In genomic region chr20:5973172-5973571, GRCh38 we compare ENCODE assay signal across 20 cellular contexts. TPM values are rescaled to one million over a fixed set of nuclear protein-coding genes. Genes with fewer than 3 reads are reported as not detected.
DNase-seq lines count a peak whose midpoint lies in the region; ATAC-seq, FAIRE-seq and TF ChIP-seq lines count a peak whose summit lies in the region.
"Had no signal": no experiment of that assay in that cellular context is flagged by ENCODE, and none has a peak within 500 bp of the region (broad histone marks: within the 10 kb centered on the region; RNA-seq: fewer than 3 reads in every experiment).

No MANE protein-coding gene starts in this region.

- H3K36me3 Mint-ChIP-seq in endodermal cell (ENCODE audit: low read depth) = peaks cover 64% of the 10 kb centered on the region

- H3K9ac ChIP-seq in liver (ENCODE audit: low read depth in 1 of 2, low read length in 2 of 2) (no peak overlapping the region), HepG2 (ENCODE audit: insufficient read depth, low read depth, low read length) (no peak overlapping the region), endodermal cell (ENCODE audit: extremely low read depth, low read length, poor library complexity, severe bottlenecking) (no peak overlapping the region)
- H3K9ac ChIP-seq: neural progenitor cell had no signal

- H3K27ac ChIP-seq in liver (ENCODE audit: low read depth in 1 of 2, low read length in 2 of 2) = no peak overlapping the region
- H3K27ac ChIP-seq in HepG2 (ENCODE audit: extremely low read length, insufficient read depth, low read length) = no peak overlapping the region
- no peak overlapping the region for H3K27ac ChIP-seq in endodermal cell (ENCODE audit: low read depth, low read length)
- H3K27ac ChIP-seq: neural progenitor cell, sigmoid colon, tibial nerve had no signal

- TF ChIP-seq EP300 in HepG2 (IDR thresholded peaks at IDR 0.05; ENCODE audit: low read depth in 2 of 2, low read length in 2 of 2) = no peak
- TF ChIP-seq EP300 in HepG2 (CRISPR knock-in tag; IDR thresholded peaks at IDR 0.05; ENCODE audit: borderline replicate concordance) = no peak

- no peak for FAIRE-seq in HepG2 (lab: Jason Lieb, UNC)
- FAIRE-seq: GM12891 had no signal

- H4K20me1 ChIP-seq in HepG2 (ENCODE audit: insufficient read depth, low read length) = no peaks in the 10 kb centered on the region

- no peaks in the 10 kb centered on the region for H3K9me3 Mint-ChIP-seq in endodermal cell
- H3K9me3 Mint-ChIP-seq: CD8-positive, alpha-beta T cell; H9; memory B cell; neural progenitor cell; stimulated activated effector memory CD8-positive, alpha-beta T cell treated with anti-CD3 and anti-CD28 coated beads, Interleukin-12 subunit alpha, Interleukin-12 subunit beta, amount 100 ng/mL, for 72 hours had no signal

- no peaks in the 10 kb centered on the region for H3K79me2 ChIP-seq in HepG2 (ENCODE audit: insufficient read depth, low read length)

- in situ Hi-C loops in HepG2 (cut with HindIII; ENCODE audit: extremely low pct_ligation_motif_present, low pct_unique_long_range_greater_than_20kb) (no loop called here), GM13976 (cut with MboI; ENCODE audit: low sequenced_read_pairs, unreplicated experiment) (no loop called here)

- no peak overlapping the region for H3K27ac Mint-ChIP-seq in endodermal cell
- H3K27ac Mint-ChIP-seq: activated CD8-positive, alpha-beta T cell treated with anti-CD3 and anti-CD28 coated beads, Interleukin-2, amount 10 ng/mL, durations not matched to agents 7 days and 5 days; CD8-positive, alpha-beta T cell; H9; memory B cell; neural progenitor cell; stimulated activated effector memory CD8-positive, alpha-beta T cell treated with anti-CD3 and anti-CD28 coated beads, Interleukin-12 subunit alpha, Interleukin-12 subunit beta, amount 100 ng/mL, for 72 hours had no signal

- TF ChIP-seq POLR2A in HepG2 (IDR thresholded peaks at IDR 0.05; ENCODE audit: insufficient read depth in 1 of 2, low read depth in 2 of 2, low read length in 2 of 2) = no peak

- no peak for DNase-seq in HepG2 (ENCODE audit: low spot score)
- peak; percentile 22 for DNase-seq in brain pericyte (ENCODE audit: low read depth, low spot score)
- DNase-seq in iris pigment epithelial cell (ENCODE audit: low read depth) = peak; percentile 93
- DNase-seq in endodermal cell = no peak
- DNase-seq in GM13976 (ENCODE audit: low spot score) = no peak
- no peak for DNase-seq in activated CD4-positive, alpha-beta T cell treated with anti-CD3 and anti-CD28 coated beads for 48 hours
- DNase-seq: activated CD8-positive, alpha-beta T cell treated with anti-CD3 and anti-CD28 coated beads, Interleukin-2, amount 10 ng/mL, durations not matched to agents 7 days and 5 days; aorta; CD8-positive, alpha-beta T cell; dermis blood vessel endothelial cell; H9; NCI-H69; sigmoid colon had no signal

- TF ChIP-seq RAD21 in liver (IDR thresholded peaks at IDR 0.05) = no peak
- no peak for TF ChIP-seq RAD21 in HepG2 (CRISPR knock-in tag; IDR thresholded peaks at IDR 0.05)

- H3K4me3 Mint-ChIP-seq in endodermal cell = no peak overlapping the region
- H3K4me3 Mint-ChIP-seq: activated CD8-positive, alpha-beta T cell treated with anti-CD3 and anti-CD28 coated beads, Interleukin-2, amount 10 ng/mL, durations not matched to agents 7 days and 5 days; CD8-positive, alpha-beta T cell; H9; memory B cell; neural progenitor cell; stimulated activated effector memory CD8-positive, alpha-beta T cell treated with anti-CD3 and anti-CD28 coated beads, Interleukin-12 subunit alpha, Interleukin-12 subunit beta, amount 100 ng/mL, for 72 hours had no signal

- TF ChIP-seq CTCF in liver (IDR thresholded peaks at IDR 0.05; ENCODE audit: low read depth, low read length, missing input control) (no peak), HepG2 (CRISPR knock-in tag; IDR thresholded peaks at IDR 0.05) (no peak), endodermal cell (conservative IDR thresholded peaks at IDR 0.05) (no peak), GM13976 (IDR thresholded peaks at IDR 0.05; ENCODE audit: borderline replicate concordance, control extremely low read depth, extremely low read depth, insufficient read depth, missing control alignments) (no peak)

- no peak overlapping the region for H3K4me2 ChIP-seq in HepG2 (ENCODE audit: low read depth, low read length)
- H3K4me2 ChIP-seq: neural progenitor cell had no signal

- peaks cover 3% of the 10 kb centered on the region for H3K4me1 Mint-ChIP-seq in endodermal cell
- H3K4me1 Mint-ChIP-seq: memory B cell; stimulated activated effector memory CD8-positive, alpha-beta T cell treated with anti-CD3 and anti-CD28 coated beads, Interleukin-12 subunit alpha, Interleukin-12 subunit beta, amount 100 ng/mL, for 72 hours had no signal

- intact Hi-C loops in HepG2 (cut with micrococcal nuclease; ENCODE audit: unreplicated experiment) = no loop called here

- no peak overlapping the region for H2AFZ ChIP-seq in HepG2 (ENCODE audit: low read length)
- H2AFZ ChIP-seq: neural progenitor cell had no signal

- POLR2A ChIA-PET in HepG2 (lab: Yijun Ruan, JAX) = no interaction called here

- H3K36me3 ChIP-seq in liver (ENCODE audit: control insufficient read depth in 4 of 4, insufficient read depth in 3 of 4, low read depth in 1 of 4, low read length in 3 of 4) (peaks cover 0 to 2% (median under 1%) of the 10 kb centered on the region in 4 donors), HepG2 (replicated peaks in 1 of 2; ENCODE audit: control insufficient read depth in 1 of 2, insufficient read depth in 2 of 2, low read length in 2 of 2) (peaks cover 10 to 57% of the 10 kb centered on the region in 2 experiments), endodermal cell (ENCODE audit: control insufficient read depth, insufficient read depth, low read length) (peaks cover 80% of the 10 kb centered on the region)

- BruUV-seq in HepG2 (replicated peaks; lab: Mats Ljungman, UMichigan) = no TSS peak

- no peaks in the 10 kb centered on the region for H3K9me3 ChIP-seq in liver (ENCODE audit: control insufficient read depth in 4 of 4, low read length in 3 of 4)
- no peaks in the 10 kb centered on the region for H3K9me3 ChIP-seq in HepG2 (ENCODE audit: low read length)
- no peaks in the 10 kb centered on the region for H3K9me3 ChIP-seq in endodermal cell (ENCODE audit: control insufficient read depth, low read length)
- H3K9me3 ChIP-seq: sigmoid colon, tibial nerve had no signal

- H3K4me1 ChIP-seq in liver (ENCODE audit: control insufficient read depth in 4 of 4, insufficient read depth in 4 of 4, low read length in 3 of 4) = no peaks in the 10 kb centered on the region
- H3K4me1 ChIP-seq in HepG2 (ENCODE audit: insufficient read depth, low read length) = no peaks in the 10 kb centered on the region
- H3K4me1 ChIP-seq in endodermal cell (ENCODE audit: control insufficient read depth, insufficient read depth, low read length) = no peaks in the 10 kb centered on the region
- H3K4me1 ChIP-seq: sigmoid colon, tibial nerve had no signal

- H3K27me3 Mint-ChIP-seq in endodermal cell (ENCODE audit: insufficient read depth) = peaks cover 25% of the 10 kb centered on the region
- H3K27me3 Mint-ChIP-seq: memory B cell had no signal

- CTCF ChIA-PET in HepG2 (lab: Yijun Ruan, JAX; ENCODE audit: low intra/inter-chr PET ratio, low total read pairs) = no interaction called here

- 67% methylated on average over 2 of the region's 2 CpGs for WGBS in liver
- WGBS in HepG2 (ENCODE audit: low lambda C conversion rate) = 98% methylated on average over 2 of the region's 2 CpGs
- WGBS in endodermal cell (ENCODE audit: insufficient coverage in 1 of 2, insufficient read length in 1 of 2), 2 experiments = 86 to 98% methylated on average over 1 to 2 of the region's 2 CpGs

- H3K4me3 ChIP-seq in liver (ENCODE audit: low read depth in 1 of 3, low read length in 3 of 3) = no peak overlapping the region
- no peak overlapping the region for H3K4me3 ChIP-seq in HepG2 (replicated peaks in 1 of 3; ENCODE audit: insufficient read depth in 1 of 3, low read depth in 2 of 3, low read length in 3 of 3)
- no peak overlapping the region for H3K4me3 ChIP-seq in endodermal cell (ENCODE audit: low read length)
- H3K4me3 ChIP-seq: neural progenitor cell, sigmoid colon, tibial nerve had no signal

- ATAC-seq in HepG2 (no peak; the same call in 2 of the 3 replicates), GM21717 (IDR thresholded peaks at IDR 0.05; ENCODE audit: unreplicated experiment) (no peak)
- ATAC-seq: activated CD8-positive, alpha-beta T cell treated with anti-CD3 and anti-CD28 coated beads, Interleukin-2, amount 10 ng/mL, durations not matched to agents 7 days and 5 days; CD8-positive, alpha-beta T cell; stimulated activated effector memory CD8-positive, alpha-beta T cell treated with anti-CD3 and anti-CD28 coated beads, Interleukin-12 subunit alpha, Interleukin-12 subunit beta, amount 100 ng/mL, for 72 hours had no signal

- H3K27me3 ChIP-seq in liver (ENCODE audit: control insufficient read depth in 4 of 4, insufficient read depth in 4 of 4, low read length in 3 of 4) (no peaks in the 10 kb centered on the region), HepG2 (ENCODE audit: control insufficient read depth in 1 of 2, insufficient read depth in 2 of 2, low read length in 2 of 2) (no peaks in the 10 kb centered on the region), endodermal cell (ENCODE audit: control insufficient read depth, insufficient read depth, low read length, poor library complexity, severe bottlenecking) (no peaks in the 10 kb centered on the region)
- H3K27me3 ChIP-seq: sigmoid colon, tibial nerve had no signal

RNA-seq across cellular contexts. Expression of gene MCM8, which starts 22.7 kb away (rescaled TPM):
- total RNA-seq in liver (10 to 100 TPM in 1 of 2 donors, 1 to 10 TPM in 1; 2.1 to 11.0 TPM), HepG2 (2016; rRNA removed; fragmentation: Illumina TruSeq; extraction: Trizol) (59.3 and 91.2 TPM in 2 replicates), endodermal cell (10 to 100 TPM; 26.1 to 43.0 TPM)
- polyA plus RNA-seq in liver (under 1 TPM; 0.49 to 0.97 TPM), HepG2 (2011; rRNA removed) (7.7 and 11.5 TPM in 2 replicates)
- total RNA-seq in HepG2 (2016; cell fraction: cytosol; rRNA removed; fragmentation: Illumina TruSeq; extraction: Trizol; ENCODE audit: low read depth) = 15.7 and 19.4 TPM in 2 replicates
- 56.1 and 90.3 TPM in 2 replicates for total RNA-seq in HepG2 (2016; cell fraction: insoluble cytoplasmic fraction; rRNA removed; fragmentation: Illumina TruSeq; extraction: Trizol)
- 31.1 and 31.6 TPM in 2 replicates for total RNA-seq in HepG2 (2016; cell fraction: membrane; rRNA removed; fragmentation: Illumina TruSeq; extraction: Trizol)
- total RNA-seq in HepG2 (2016; cell fraction: nucleus; rRNA removed; fragmentation: Illumina TruSeq; extraction: Trizol) = 37.2 and 42.4 TPM in 2 replicates
- 4.4 and 5.6 TPM in 2 replicates for polyA plus RNA-seq in HepG2 (2011; cell fraction: cytosol; rRNA removed)
- polyA plus RNA-seq in HepG2 (2011; cell fraction: nucleus; rRNA removed) = 4.2 and 4.6 TPM in 2 replicates
- 9.5 and 15.9 TPM in 2 replicates for polyA plus RNA-seq in HepG2 (2012)
- polyA plus RNA-seq in HepG2 (2016; cell fraction: cytosol; fragmentation: Illumina TruSeq; extraction: Trizol; ENCODE audit: low read depth) = 2.3 and 2.4 TPM in 2 replicates
- 54.6 and 61.4 TPM in 2 replicates for polyA plus RNA-seq in HepG2 (2016; cell fraction: insoluble cytoplasmic fraction; fragmentation: Illumina TruSeq; extraction: Trizol; ENCODE audit: low read depth)
- polyA plus RNA-seq in HepG2 (2016; cell fraction: membrane; fragmentation: Illumina TruSeq; extraction: Trizol; ENCODE audit: low read depth) = 8.8 and 9.4 TPM in 2 replicates
- 34.3 and 37.9 TPM in 2 replicates for polyA plus RNA-seq in HepG2 (2016; cell fraction: nucleus; fragmentation: Illumina TruSeq; extraction: Trizol; ENCODE audit: insufficient read depth, low read depth)
- polyA minus RNA-seq in HepG2 (2011; rRNA and poly(A)+ RNA removed; ENCODE audit: low replicate concordance) = 4.8 and 11.3 TPM in 2 replicates
- polyA minus RNA-seq in HepG2 (2011; cell fraction: cytosol; rRNA and poly(A)+ RNA removed) = 7.7 and 10.4 TPM in 2 replicates
- polyA minus RNA-seq in HepG2 (2011; cell fraction: nucleus; rRNA and poly(A)+ RNA removed) = 11.6 and 11.7 TPM in 2 replicates
- 22.6 TPM for polyA plus RNA-seq in endodermal cell (2013, experiment 1 of 2)
- polyA plus RNA-seq in endodermal cell (2013, experiment 2 of 2) = 21.9 TPM

RNA-seq across cellular contexts. Expression of gene TRMT6, which starts 22.8 kb away (rescaled TPM):
- total RNA-seq in liver (1 to 10 TPM; 3.1 to 4.2 TPM), HepG2 (2016; rRNA removed; fragmentation: Illumina TruSeq; extraction: Trizol) (37.8 and 51.1 TPM in 2 replicates), endodermal cell (10 to 100 TPM; 16.9 to 19.1 TPM)
- polyA plus RNA-seq in liver (1 to 10 TPM; 3.9 to 6.2 TPM), HepG2 (2011; rRNA removed) (8.9 and 10.5 TPM in 2 replicates)
- total RNA-seq in HepG2 (2016; cell fraction: cytosol; rRNA removed; fragmentation: Illumina TruSeq; extraction: Trizol; ENCODE audit: low read depth) = 3.2 and 4.1 TPM in 2 replicates
- 36.1 and 50.1 TPM in 2 replicates for total RNA-seq in HepG2 (2016; cell fraction: insoluble cytoplasmic fraction; rRNA removed; fragmentation: Illumina TruSeq; extraction: Trizol)
- 11.6 and 12.7 TPM in 2 replicates for total RNA-seq in HepG2 (2016; cell fraction: membrane; rRNA removed; fragmentation: Illumina TruSeq; extraction: Trizol)
- 19.1 and 21.2 TPM in 2 replicates for total RNA-seq in HepG2 (2016; cell fraction: nucleus; rRNA removed; fragmentation: Illumina TruSeq; extraction: Trizol)
- 6.0 and 8.6 TPM in 2 replicates for polyA plus RNA-seq in HepG2 (2011; cell fraction: cytosol; rRNA removed)
- polyA plus RNA-seq in HepG2 (2011; cell fraction: nucleus; rRNA removed) = 5.7 and 6.8 TPM in 2 replicates
- 14.7 and 17.7 TPM in 2 replicates for polyA plus RNA-seq in HepG2 (2012)
- 2.6 and 2.9 TPM in 2 replicates for polyA plus RNA-seq in HepG2 (2016; cell fraction: cytosol; fragmentation: Illumina TruSeq; extraction: Trizol; ENCODE audit: low read depth)
- 50.0 and 54.7 TPM in 2 replicates for polyA plus RNA-seq in HepG2 (2016; cell fraction: insoluble cytoplasmic fraction; fragmentation: Illumina TruSeq; extraction: Trizol; ENCODE audit: low read depth)
- 6.4 and 6.7 TPM in 2 replicates for polyA plus RNA-seq in HepG2 (2016; cell fraction: membrane; fragmentation: Illumina TruSeq; extraction: Trizol; ENCODE audit: low read depth)
- 31.4 and 32.2 TPM in 2 replicates for polyA plus RNA-seq in HepG2 (2016; cell fraction: nucleus; fragmentation: Illumina TruSeq; extraction: Trizol; ENCODE audit: insufficient read depth, low read depth)
- polyA minus RNA-seq in HepG2 (2011; rRNA and poly(A)+ RNA removed; ENCODE audit: low replicate concordance) = 2.2 and 4.1 TPM in 2 replicates
- polyA minus RNA-seq in HepG2 (2011; cell fraction: cytosol; rRNA and poly(A)+ RNA removed) = 7.7 and 7.9 TPM in 2 replicates
- 9.3 and 13.8 TPM in 2 replicates for polyA minus RNA-seq in HepG2 (2011; cell fraction: nucleus; rRNA and poly(A)+ RNA removed)
- 17.9 TPM for polyA plus RNA-seq in endodermal cell (2013, experiment 1 of 2)
- 15.4 TPM for polyA plus RNA-seq in endodermal cell (2013, experiment 2 of 2)

RNA-seq across cellular contexts. Expression of gene CRLS1, which starts 32.8 kb away (rescaled TPM):
- 10 to 100 TPM; 51.9 to 58.9 TPM for total RNA-seq in liver
- 10 to 100 TPM; 72.7 to 72.8 TPM for polyA plus RNA-seq in liver
- total RNA-seq in HepG2 (2016; rRNA removed; fragmentation: Illumina TruSeq; extraction: Trizol) = 281 and 337 TPM in 2 replicates
- total RNA-seq in HepG2 (2016; cell fraction: cytosol; rRNA removed; fragmentation: Illumina TruSeq; extraction: Trizol; ENCODE audit: low read depth) = 75.0 and 86.3 TPM in 2 replicates
- 288 and 374 TPM in 2 replicates for total RNA-seq in HepG2 (2016; cell fraction: insoluble cytoplasmic fraction; rRNA removed; fragmentation: Illumina TruSeq; extraction: Trizol)
- 243 and 244 TPM in 2 replicates for total RNA-seq in HepG2 (2016; cell fraction: membrane; rRNA removed; fragmentation: Illumina TruSeq; extraction: Trizol)
- total RNA-seq in HepG2 (2016; cell fraction: nucleus; rRNA removed; fragmentation: Illumina TruSeq; extraction: Trizol) = 171 and 177 TPM in 2 replicates
- polyA plus RNA-seq in HepG2 (2011; rRNA removed) = 188 and 295 TPM in 2 replicates
- polyA plus RNA-seq in HepG2 (2011; cell fraction: cytosol; rRNA removed) = 117 and 135 TPM in 2 replicates
- polyA plus RNA-seq in HepG2 (2011; cell fraction: nucleus; rRNA removed) = 60.7 and 71.4 TPM in 2 replicates
- 64.0 and 97.7 TPM in 2 replicates for polyA plus RNA-seq in HepG2 (2012)
- 86.8 and 106 TPM in 2 replicates for polyA plus RNA-seq in HepG2 (2016; cell fraction: cytosol; fragmentation: Illumina TruSeq; extraction: Trizol; ENCODE audit: low read depth)
- polyA plus RNA-seq in HepG2 (2016; cell fraction: insoluble cytoplasmic fraction; fragmentation: Illumina TruSeq; extraction: Trizol; ENCODE audit: low read depth) = 279 and 309 TPM in 2 replicates
- 174 and 198 TPM in 2 replicates for polyA plus RNA-seq in HepG2 (2016; cell fraction: membrane; fragmentation: Illumina TruSeq; extraction: Trizol; ENCODE audit: low read depth)
- 265 and 274 TPM in 2 replicates for polyA plus RNA-seq in HepG2 (2016; cell fraction: nucleus; fragmentation: Illumina TruSeq; extraction: Trizol; ENCODE audit: insufficient read depth, low read depth)
- 26.0 and 94.6 TPM in 2 replicates for polyA minus RNA-seq in HepG2 (2011; rRNA and poly(A)+ RNA removed; ENCODE audit: low replicate concordance)
- 47.1 and 47.6 TPM in 2 replicates for polyA minus RNA-seq in HepG2 (2011; cell fraction: cytosol; rRNA and poly(A)+ RNA removed)
- polyA minus RNA-seq in HepG2 (2011; cell fraction: nucleus; rRNA and poly(A)+ RNA removed) = 58.6 and 95.4 TPM in 2 replicates
- total RNA-seq in endodermal cell = 10 to 100 TPM; 39.0 to 54.5 TPM
- polyA plus RNA-seq in endodermal cell (2013, experiment 1 of 2) = 49.5 TPM
- 50.0 TPM for polyA plus RNA-seq in endodermal cell (2013, experiment 2 of 2)

Comparison
In these comparisons a context has a peak if more than half of its experiments do, and no peak if none do; other contexts are left out.
1. DNase-seq: peak in brain pericyte (single experiment) and iris pigment epithelial cell (single experiment); none in HepG2 (single experiment), endodermal cell (single experiment), GM13976 (single experiment) and activated CD4-positive, alpha-beta T cell treated with anti-CD3 and anti-CD28 coated beads for 48 hours (single experiment).